In genomic region chr3:41304603-41305002, GRCh38 we compare ENCODE assay signal across 13 cellular contexts.
A peak's percentile ranks its signal among the peaks of the same experiment; 100 is the strongest.
DNase-seq lines count a peak whose midpoint lies in the region; ATAC-seq and TF ChIP-seq lines count a peak whose summit lies in the region.
"Had no signal": no experiment of that assay in that cellular context is flagged by ENCODE, and none has a peak within 500 bp of the region (broad histone marks: within the 10 kb centered on the region; RNA-seq: fewer than 3 reads in every experiment).

No MANE protein-coding gene starts in this region.

- H3K36me3 Mint-ChIP-seq in stimulated activated effector memory CD8-positive, alpha-beta T cell treated with anti-CD3 and anti-CD28 coated beads, Interleukin-12 subunit alpha, Interleukin-12 subunit beta, amount 100 ng/mL, for 72 hours = no peaks in the 10 kb centered on the region

- no peaks in the 10 kb centered on the region for H3K4me1 Mint-ChIP-seq in stimulated activated effector memory CD8-positive, alpha-beta T cell treated with anti-CD3 and anti-CD28 coated beads, Interleukin-12 subunit alpha, Interleukin-12 subunit beta, amount 100 ng/mL, for 72 hours

- no peaks in the 10 kb centered on the region for H3K27me3 ChIP-seq in dorsolateral prefrontal cortex
- H3K27me3 ChIP-seq: Peyer's patch had no signal

- peak; percentile 61 for ATAC-seq in left lobe of liver
- no peak for ATAC-seq in GM19467 (IDR thresholded peaks at IDR 0.05; ENCODE audit: unreplicated experiment)
- no peak for ATAC-seq in stimulated activated effector memory CD8-positive, alpha-beta T cell treated with anti-CD3 and anti-CD28 coated beads, Interleukin-12 subunit alpha, Interleukin-12 subunit beta, amount 100 ng/mL, for 72 hours

- no peaks in the 10 kb centered on the region for H3K9me3 Mint-ChIP-seq in stimulated activated effector memory CD8-positive, alpha-beta T cell treated with anti-CD3 and anti-CD28 coated beads, Interleukin-12 subunit alpha, Interleukin-12 subunit beta, amount 100 ng/mL, for 72 hours

- no peak overlapping the region for H3K27ac Mint-ChIP-seq in stimulated activated effector memory CD8-positive, alpha-beta T cell treated with anti-CD3 and anti-CD28 coated beads, Interleukin-12 subunit alpha, Interleukin-12 subunit beta, amount 100 ng/mL, for 72 hours
- H3K27ac Mint-ChIP-seq: progenitor cell of endocrine pancreas had no signal

- peak; percentile 3 for DNase-seq in Daoy (ENCODE audit: low read depth)
- peak; percentile 2 for DNase-seq in NAMALWA (ENCODE audit: low spot score)
- DNase-seq in dorsolateral prefrontal cortex = peak in 7 of 10 donors; percentile 32 to 72 (median 50)
- no peak for DNase-seq in left lobe of liver (ENCODE audit: low spot score)
- DNase-seq in activated CD4-positive, CD25-positive, alpha-beta regulatory T cell treated with anti-CD3 and anti-CD28 coated beads, Interleukin-2, amount 50 U/mL, for 72 hours = no peak
- DNase-seq in stimulated activated effector memory CD8-positive, alpha-beta T cell treated with anti-CD3 and anti-CD28 coated beads, Interleukin-12 subunit alpha, Interleukin-12 subunit beta, amount 100 ng/mL, for 72 hours (ENCODE audit: low spot score in 2 of 2) = no peak
- no peak for DNase-seq in SK-N-DZ (ENCODE audit: low spot score)
- DNase-seq: activated naive CD4-positive, alpha-beta T cell treated with Interleukin-2 at 50 U/mL for 16 hours; mesenchymal stem cell; Peyer's patch; T1000 had no signal

- peak overlapping the region in 17 of 59 donors; percentile 3 to 66 (median 42) for H3K27ac ChIP-seq in dorsolateral prefrontal cortex
- H3K27ac ChIP-seq: Peyer's patch had no signal

- intact Hi-C loops in dorsolateral prefrontal cortex (cut with DNase I) = no loop called here

- TF ChIP-seq CTCF in dorsolateral prefrontal cortex (IDR thresholded peaks at IDR 0.05 in 54 of 56, conservative IDR thresholded peaks at IDR 0.05 in 2 of 56; ENCODE audit: low read depth in 1 of 56, partially characterized antibody in 56 of 56) = no peak

- H3K4me3 ChIP-seq in dorsolateral prefrontal cortex = no peak overlapping the region
- H3K4me3 ChIP-seq: Peyer's patch had no signal

- no peak overlapping the region for H3K4me3 Mint-ChIP-seq in stimulated activated effector memory CD8-positive, alpha-beta T cell treated with anti-CD3 and anti-CD28 coated beads, Interleukin-12 subunit alpha, Interleukin-12 subunit beta, amount 100 ng/mL, for 72 hours

Comparison
In these comparisons a context has a peak if more than half of its experiments do, and no peak if none do; other contexts are left out.
1. DNase-seq: peak in Daoy (single experiment), NAMALWA (single experiment) and dorsolateral prefrontal cortex (7 of 10); none in left lobe of liver (single experiment), activated CD4-positive, CD25-positive, alpha-beta regulatory T cell treated with anti-CD3 and anti-CD28 coated beads, Interleukin-2, amount 50 U/mL, for 72 hours (single experiment), stimulated activated effector memory CD8-positive, alpha-beta T cell treated with anti-CD3 and anti-CD28 coated beads, Interleukin-12 subunit alpha, Interleukin-12 subunit beta, amount 100 ng/mL, for 72 hours (0 of 2) and SK-N-DZ (single experiment).